ENCODE assay signal across 8 cellular contexts in the genomic region with DNA sequence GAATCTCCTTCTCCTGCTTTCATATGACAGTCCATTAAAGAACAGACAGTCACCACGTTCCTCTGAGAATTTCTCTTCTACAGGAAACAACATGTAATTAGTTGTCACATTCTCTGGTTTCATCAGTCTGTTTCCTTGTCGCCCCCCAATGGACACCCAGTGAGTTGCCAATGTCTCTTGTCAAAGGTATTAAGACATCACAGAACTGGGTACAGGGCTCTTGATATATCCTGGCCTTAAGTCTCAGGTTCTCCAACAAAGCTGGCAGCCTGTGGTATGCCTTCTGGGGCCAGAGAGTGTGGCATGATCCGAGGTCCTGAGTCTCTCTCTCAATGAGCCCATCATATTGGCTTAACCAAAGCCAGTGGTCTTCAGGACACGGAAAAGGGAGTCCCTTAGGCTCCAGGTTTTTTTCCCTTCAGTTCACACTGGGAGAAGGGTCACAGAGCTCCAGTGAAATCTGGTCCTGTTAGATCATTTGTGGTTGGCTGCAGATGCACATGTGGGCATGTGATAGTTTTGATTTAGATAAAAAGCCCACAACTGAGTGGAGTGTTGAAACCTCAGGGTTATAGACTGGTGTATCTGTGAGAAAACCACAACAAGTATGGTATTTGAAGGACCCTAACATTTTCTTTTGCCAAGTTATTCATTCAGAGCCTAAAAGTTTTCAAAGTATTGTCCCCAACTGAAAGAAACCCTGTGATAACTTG. TPM values are rescaled to one million over a fixed set of nuclear protein-coding genes. Genes with fewer than 3 reads are reported as not detected.
DNase-seq lines count a peak whose midpoint lies in the region; ATAC-seq and TF ChIP-seq lines count a peak whose summit lies in the region.
"Had no signal": no experiment of that assay in that cellular context is flagged by ENCODE, and none has a peak within 500 bp of the region (broad histone marks: within the 10 kb centered on the region; RNA-seq: fewer than 3 reads in every experiment).

No MANE protein-coding gene starts in this region.

- no peaks in the 10 kb centered on the region for H3K36me3 Mint-ChIP-seq in GM23338 (ENCODE audit: low read depth)

- H3K27ac Mint-ChIP-seq in GM23338, result peak overlapping the region; percentile 31; the same call in 1 of the 2 replicates

- DNase-seq in GM23338 (ENCODE audit: low spot score), result peak; percentile 84
- peak; percentile 44 for DNase-seq in MG63
- peak; percentile 4 for DNase-seq in activated CD4-positive, alpha-beta T cell treated with anti-CD3 and anti-CD28 coated beads, Interleukin-2, amount 50 U/mL, for 1 hour
- DNase-seq in left ventricle myocardium inferior, result peak; percentile 34
- DNase-seq in stimulated activated CD4-positive, alpha-beta T cell treated with anti-CD3 and anti-CD28 coated beads, Interleukin-4, amount 100 ng/mL, for 1 hour, result peak; percentile 23
- DNase-seq in NCI-H2107 (lab: John Stamatoyannopoulos, UW), result no peak
- DNase-seq: activated T-cell treated with anti-CD3 and anti-CD28 coated beads, Interleukin-2, amount 50 U/mL, for 4 hours had no signal

- intact Hi-C loops in left ventricle myocardium inferior (cut with micrococcal nuclease), result no loop called here

- H3K9me3 ChIP-seq in MG63, result no peaks in the 10 kb centered on the region
- no peaks in the 10 kb centered on the region for H3K9me3 ChIP-seq in left ventricle myocardium inferior (replicated peaks)

- H3F3A ChIP-seq in GM23338 (replicated peaks; ENCODE audit: low read depth), result no peaks in the 10 kb centered on the region

- H3K27ac ChIP-seq in GM23338 (ENCODE audit: low read depth) (no peak overlapping the region), left ventricle myocardium inferior (replicated peaks) (no peak overlapping the region)

- H3K4me1 ChIP-seq in GM23338 (ENCODE audit: insufficient read depth), result no peaks in the 10 kb centered on the region
- H3K4me1 ChIP-seq in left ventricle myocardium inferior, result no peaks in the 10 kb centered on the region

- H3K9me3 Mint-ChIP-seq in GM23338, result no peaks in the 10 kb centered on the region
- H3K9me3 Mint-ChIP-seq: activated T-cell treated with anti-CD3 and anti-CD28 coated beads, Interleukin-2, amount 50 U/mL, for 4 hours had no signal

- H3K36me3 ChIP-seq in GM23338 (ENCODE audit: insufficient read depth), result no peaks in the 10 kb centered on the region
- H3K36me3 ChIP-seq in MG63, result no peaks in the 10 kb centered on the region
- H3K36me3 ChIP-seq in left ventricle myocardium inferior, result no peaks in the 10 kb centered on the region

- peaks cover 7% of the 10 kb centered on the region for H3K27me3 Mint-ChIP-seq in GM23338 (ENCODE audit: insufficient read depth, low read depth, poor library complexity)

- peak overlapping the region; percentile 28; the same call in 1 of the 2 replicates for H2AFZ ChIP-seq in GM23338

- no peak overlapping the region for H3K4me2 ChIP-seq in GM23338

- no peaks in the 10 kb centered on the region for H3K9me2 ChIP-seq in GM23338 (ENCODE audit: insufficient read depth)

- no peaks in the 10 kb centered on the region for H3K79me2 ChIP-seq in GM23338 (replicated peaks; ENCODE audit: insufficient read depth)

- no peaks in the 10 kb centered on the region for H4K20me1 ChIP-seq in GM23338 (replicated peaks; ENCODE audit: insufficient read depth)

- H3K4me3 ChIP-seq in GM23338 (no peak overlapping the region), MG63 (no peak overlapping the region), left ventricle myocardium inferior (no peak overlapping the region)

- H3K27me3 ChIP-seq in GM23338 (ENCODE audit: insufficient read depth) (no peaks in the 10 kb centered on the region), MG63 (peaks cover 2% of the 10 kb centered on the region; the same call in 1 of the 2 replicates), left ventricle myocardium inferior (ENCODE audit: low read depth) (peaks cover 24% of the 10 kb centered on the region)

- peaks cover 15% of the 10 kb centered on the region; the same call in 2 of the 3 replicates for H3K4me1 Mint-ChIP-seq in GM23338

- no peak overlapping the region for H3K4me3 Mint-ChIP-seq in GM23338
- H3K4me3 Mint-ChIP-seq: activated T-cell treated with anti-CD3 and anti-CD28 coated beads, Interleukin-2, amount 50 U/mL, for 4 hours had no signal

- ATAC-seq in GM23338, result peak; percentile 93

- TF ChIP-seq CTCF in GM12872 (IDR thresholded peaks at IDR 0.05; ENCODE audit: insufficient read depth, low read depth, low read length) (peak; percentile 67), GM23338 (conservative IDR thresholded peaks at IDR 0.05; ENCODE audit: low read depth in 2 of 2) (peak; percentile 81 to 87), left ventricle myocardium inferior (IDR thresholded peaks at IDR 0.05; ENCODE audit: borderline replicate concordance) (peak; percentile 66)

TF ChIP-seq in GM23338, 12 proteins besides CTCF, POLR2A, EP300 and RAD21 (continues in another document):
- TF ChIP-seq EZH2phosphoT487 (IDR thresholded peaks at IDR 0.05; ENCODE audit: unreplicated experiment) (no peak), EZH2 (IDR thresholded peaks at IDR 0.05; ENCODE audit: low read depth, unreplicated experiment) (no peak), NANOG (IDR thresholded peaks at IDR 0.05; ENCODE audit: borderline replicate concordance) (no peak), POLR2AphosphoS5 (IDR thresholded peaks at IDR 0.05; ENCODE audit: low read depth) (no peak), JUNB (IDR thresholded peaks at IDR 0.05; ENCODE audit: unreplicated experiment) (no peak)
- TF ChIP-seq, protein P1, sequence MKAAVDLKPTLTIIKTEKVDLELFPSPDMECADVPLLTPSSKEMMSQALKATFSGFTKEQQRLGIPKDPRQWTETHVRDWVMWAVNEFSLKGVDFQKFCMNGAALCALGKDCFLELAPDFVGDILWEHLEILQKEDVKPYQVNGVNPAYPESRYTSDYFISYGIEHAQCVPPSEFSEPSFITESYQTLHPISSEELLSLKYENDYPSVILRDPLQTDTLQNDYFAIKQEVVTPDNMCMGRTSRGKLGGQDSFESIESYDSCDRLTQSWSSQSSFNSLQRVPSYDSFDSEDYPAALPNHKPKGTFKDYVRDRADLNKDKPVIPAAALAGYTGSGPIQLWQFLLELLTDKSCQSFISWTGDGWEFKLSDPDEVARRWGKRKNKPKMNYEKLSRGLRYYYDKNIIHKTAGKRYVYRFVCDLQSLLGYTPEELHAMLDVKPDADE (IDR thresholded peaks at IDR 0.05), result no peak

RNA-seq across cellular contexts. Expression of a gene that starts 46.9 kb away (rescaled TPM):
- 1.4 and 2.2 TPM in 2 replicates for total RNA-seq in GM23338 (2014; rRNA removed; shearing (Covaris generic))
- polyA plus RNA-seq in GM23338 (2016; fragmentation: Nextera tagmentation; extraction: Ambion mirVana), result 0.31 and 0.45 TPM in 2 replicates
- 3.5 TPM in 1 of 2 replicates, not detected in the other for total RNA-seq in MG63 (2014; rRNA removed; shearing (Covaris generic); ENCODE audit: low replicate concordance)
- total RNA-seq in left ventricle myocardium inferior, result 0.66 TPM
